In the genomic region with DNA sequence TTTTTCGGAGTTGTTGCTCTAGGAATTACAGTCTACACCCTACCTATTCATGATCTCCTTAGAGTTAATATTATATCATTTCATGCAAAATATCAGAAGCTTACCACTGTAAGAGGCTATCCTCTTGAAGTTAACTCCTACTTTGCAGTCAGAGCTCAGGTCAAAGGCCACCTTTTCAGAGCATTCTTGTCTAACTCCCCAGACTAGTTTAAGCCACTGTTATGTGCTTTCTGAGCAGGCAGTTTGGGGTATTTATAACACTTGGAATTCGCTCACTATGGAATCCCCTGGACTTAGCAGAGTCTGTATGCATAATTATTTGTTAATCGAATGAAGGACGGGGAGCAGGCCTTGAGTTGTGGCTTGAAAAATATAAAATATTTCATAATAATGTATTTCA, we compare ENCODE assay signal across 26 cellular contexts.
"Had no signal": no experiment of that assay in that cellular context is flagged by ENCODE, and none has a peak within 500 bp of the region (broad histone marks: within the 10 kb centered on the region; RNA-seq: fewer than 3 reads in every experiment).

No MANE protein-coding gene starts in this region.

- H3K4me1 ChIP-seq: right lobe of liver had no signal

- H3K27ac ChIP-seq: epithelial cell of prostate, neutrophil, right lobe of liver, skin epidermis, WERI-Rb-1 had no signal

- H3K9me3 ChIP-seq: neutrophil, right lobe of liver had no signal

- H3K27ac Mint-ChIP-seq: activated CD8-positive, alpha-beta memory T cell treated with anti-CD3 and anti-CD28 coated beads, Interleukin-2, amount 10 ng/mL, durations not matched to agents 7 days and 5 days; activated CD8-positive, alpha-beta T cell treated with anti-CD3 and anti-CD28 coated beads, Interleukin-2, amount 10 ng/mL, durations not matched to agents 7 days and 5 days; activated naive CD4-positive, alpha-beta T cell treated with anti-CD3 and anti-CD28 coated beads, Interleukin-2, amount 50 U/mL, for 24 hours; activated naive CD8-positive, alpha-beta T cell treated with anti-CD3 and anti-CD28 coated beads, Interleukin-2, amount 50 U/mL, for 24 hours; activated T-helper 2 cell treated with anti-CD3 and anti-CD28 coated beads, Interferon-gamma antibody, Interleukin-2, Interleukin-4, amounts not matched to agents 10 μg/mL and 5 μg/mL and 100 μg/mL, durations not matched to agents 14 hours and 24 hours and 36 hours; natural killer cell; stimulated activated effector memory CD8-positive, alpha-beta T cell treated with anti-CD3 and anti-CD28 coated beads, Interleukin-12 subunit alpha, Interleukin-12 subunit beta, amount 100 ng/mL, for 72 hours; stimulated activated naive CD8-positive, alpha-beta T cell treated with anti-CD3 and anti-CD28 coated beads, Interleukin-15, amount 100 ng/mL, for 72 hours; T-helper 1 cell treated with Interleukin-12 subunit alpha and Interleukin-12 subunit beta and Interleukin-4 antibody, amounts not matched to agents 30 μg/mL and 1 μg/mL, for 36 hours had no signal

- H3K36me3 ChIP-seq: neutrophil, right lobe of liver, WERI-Rb-1 had no signal

- ATAC-seq: activated CD8-positive, alpha-beta memory T cell treated with anti-CD3 and anti-CD28 coated beads, Interleukin-2, amount 10 ng/mL, durations not matched to agents 7 days and 5 days; activated CD8-positive, alpha-beta T cell treated with anti-CD3 and anti-CD28 coated beads, Interleukin-2, amount 10 ng/mL, durations not matched to agents 7 days and 5 days; activated naive CD8-positive, alpha-beta T cell treated with anti-CD3 and anti-CD28 coated beads, Interleukin-2, amount 50 U/mL, for 24 hours; left cardiac atrium; natural killer cell; right lobe of liver; stimulated activated effector memory CD8-positive, alpha-beta T cell treated with anti-CD3 and anti-CD28 coated beads, Interleukin-12 subunit alpha, Interleukin-12 subunit beta, amount 100 ng/mL, for 72 hours; stimulated activated naive CD8-positive, alpha-beta T cell treated with anti-CD3 and anti-CD28 coated beads, Interleukin-15, amount 100 ng/mL, for 72 hours had no signal

- H3K4me3 Mint-ChIP-seq: activated CD8-positive, alpha-beta memory T cell treated with anti-CD3 and anti-CD28 coated beads, Interleukin-2, amount 10 ng/mL, durations not matched to agents 7 days and 5 days; activated CD8-positive, alpha-beta T cell treated with anti-CD3 and anti-CD28 coated beads, Interleukin-2, amount 10 ng/mL, durations not matched to agents 7 days and 5 days; activated naive CD4-positive, alpha-beta T cell treated with anti-CD3 and anti-CD28 coated beads, Interleukin-2, amount 50 U/mL, for 24 hours; activated naive CD8-positive, alpha-beta T cell treated with anti-CD3 and anti-CD28 coated beads, Interleukin-2, amount 50 U/mL, for 24 hours; central memory CD8-positive, alpha-beta T cell; natural killer cell; stimulated activated effector memory CD8-positive, alpha-beta T cell treated with anti-CD3 and anti-CD28 coated beads, Interleukin-12 subunit alpha, Interleukin-12 subunit beta, amount 100 ng/mL, for 72 hours; stimulated activated naive CD8-positive, alpha-beta T cell treated with anti-CD3 and anti-CD28 coated beads, Interleukin-15, amount 100 ng/mL, for 72 hours; T-helper 1 cell treated with Interleukin-12 subunit alpha and Interleukin-12 subunit beta and Interleukin-4 antibody, amounts not matched to agents 30 μg/mL and 1 μg/mL, for 36 hours had no signal

- H3K4me1 Mint-ChIP-seq: activated CD8-positive, alpha-beta memory T cell treated with anti-CD3 and anti-CD28 coated beads, Interleukin-2, amount 10 ng/mL, durations not matched to agents 7 days and 5 days; activated naive CD4-positive, alpha-beta T cell treated with anti-CD3 and anti-CD28 coated beads, Interleukin-2, amount 50 U/mL, for 24 hours; activated naive CD8-positive, alpha-beta T cell treated with anti-CD3 and anti-CD28 coated beads, Interleukin-2, amount 50 U/mL, for 24 hours; central memory CD8-positive, alpha-beta T cell; stimulated activated effector memory CD8-positive, alpha-beta T cell treated with anti-CD3 and anti-CD28 coated beads, Interleukin-12 subunit alpha, Interleukin-12 subunit beta, amount 100 ng/mL, for 72 hours; stimulated activated naive CD8-positive, alpha-beta T cell treated with anti-CD3 and anti-CD28 coated beads, Interleukin-15, amount 100 ng/mL, for 72 hours had no signal

- H3K27me3 ChIP-seq: neutrophil, right lobe of liver had no signal

- DNase-seq: activated CD4-positive, alpha-beta T cell treated with anti-CD3 and anti-CD28 coated beads, Interleukin-2, amount 50 U/mL, for 1 hour; activated CD4-positive, CD25-positive, alpha-beta regulatory T cell treated with anti-CD3 and anti-CD28 coated beads, Interleukin-2, amount 50 U/mL, for 72 hours; activated CD8-positive, alpha-beta memory T cell treated with anti-CD3 and anti-CD28 coated beads, Interleukin-2, amount 10 ng/mL, durations not matched to agents 7 days and 5 days; activated CD8-positive, alpha-beta T cell treated with anti-CD3 and anti-CD28 coated beads, Interleukin-2, amount 10 ng/mL, durations not matched to agents 7 days and 5 days; activated naive CD8-positive, alpha-beta T cell treated with anti-CD3 and anti-CD28 coated beads, Interleukin-2, amount 50 U/mL, for 24 hours; activated T-cell treated with anti-CD3 and anti-CD28 coated beads, Interleukin-2, amount 50 U/mL, for 48 hours; dermis blood vessel endothelial cell; effector CD8-positive, alpha-beta T cell; glutamatergic neuron; left cardiac atrium; natural killer cell; right lobe of liver; stimulated activated CD4-positive, alpha-beta T cell treated with anti-CD3 and anti-CD28 coated beads, Interleukin-4, amount 100 ng/mL, for 24 hours; stimulated activated naive CD8-positive, alpha-beta T cell treated with anti-CD3 and anti-CD28 coated beads, Interleukin-15, amount 100 ng/mL, for 72 hours; substantia nigra; SW 1271; T-helper 9 cell; WERI-Rb-1 had no signal

- H3K9me3 Mint-ChIP-seq: activated naive CD4-positive, alpha-beta T cell treated with anti-CD3 and anti-CD28 coated beads, Interleukin-2, amount 50 U/mL, for 24 hours; activated naive CD8-positive, alpha-beta T cell treated with anti-CD3 and anti-CD28 coated beads, Interleukin-2, amount 50 U/mL, for 24 hours; activated T-helper 2 cell treated with anti-CD3 and anti-CD28 coated beads, Interferon-gamma antibody, Interleukin-2, Interleukin-4, amounts not matched to agents 10 μg/mL and 5 μg/mL and 100 μg/mL, durations not matched to agents 14 hours and 24 hours and 36 hours; central memory CD8-positive, alpha-beta T cell; natural killer cell; stimulated activated effector memory CD8-positive, alpha-beta T cell treated with anti-CD3 and anti-CD28 coated beads, Interleukin-12 subunit alpha, Interleukin-12 subunit beta, amount 100 ng/mL, for 72 hours; T-helper 1 cell treated with Interleukin-12 subunit alpha and Interleukin-12 subunit beta and Interleukin-4 antibody, amounts not matched to agents 30 μg/mL and 1 μg/mL, for 36 hours had no signal

- H3K36me3 Mint-ChIP-seq: activated CD8-positive, alpha-beta memory T cell treated with anti-CD3 and anti-CD28 coated beads, Interleukin-2, amount 10 ng/mL, durations not matched to agents 7 days and 5 days; activated naive CD4-positive, alpha-beta T cell treated with anti-CD3 and anti-CD28 coated beads, Interleukin-2, amount 50 U/mL, for 24 hours; natural killer cell; stimulated activated effector memory CD8-positive, alpha-beta T cell treated with anti-CD3 and anti-CD28 coated beads, Interleukin-12 subunit alpha, Interleukin-12 subunit beta, amount 100 ng/mL, for 72 hours had no signal

- H3K4me3 ChIP-seq: right lobe of liver, skin epidermis had no signal
